ENCODE assay signal across 13 cellular contexts in genomic region chr4:139913398-139913990, GRCh38.
DNase-seq lines count a peak whose midpoint lies in the region; ATAC-seq and TF ChIP-seq lines count a peak whose summit lies in the region.
"Had no signal": no experiment of that assay in that cellular context is flagged by ENCODE, and none has a peak within 500 bp of the region (broad histone marks: within the 10 kb centered on the region; RNA-seq: fewer than 3 reads in every experiment).

No MANE protein-coding gene starts in this region.

- no peak for TF ChIP-seq POLR2A in right lobe of liver (IDR thresholded peaks at IDR 0.05)

- peak; percentile 41 for ATAC-seq in left ventricle myocardium superior
- peak; percentile 60 to 83 (median 75) for ATAC-seq in right lobe of liver
- no peak for ATAC-seq in GM21576 (IDR thresholded peaks at IDR 0.05; ENCODE audit: unreplicated experiment)
- ATAC-seq: stimulated activated naive B cell treated with anti-CD40 and anti-IgM and Interleukin-4, amounts not matched to agents 10 μg/mL and 1 μg/mL and 100 μg/mL, for 72 hours had no signal

- WGBS in right lobe of liver (ENCODE audit: insufficient coverage, low coverage, low lambda C conversion rate, missing lambda C conversion rate) = 30% methylated on average over 8 of the region's 8 CpGs

- H3K4me3 ChIP-seq in right atrium auricular region (peak overlapping the region in 1 of 2 donors; percentile 6), astrocyte of the spinal cord (ENCODE audit: low read depth, low read length) (no peak overlapping the region), right lobe of liver (no peak overlapping the region)
- H3K4me3 ChIP-seq: BLaER1 had no signal

- H3K36me3 ChIP-seq in right atrium auricular region (no peaks in the 10 kb centered on the region), right lobe of liver (no peaks in the 10 kb centered on the region)

- intact Hi-C loops in left ventricle myocardium superior (cut with micrococcal nuclease) = no loop called here
- intact Hi-C loops in right lobe of liver (cut with DNase I) = no loop called here

- H3K27me3 ChIP-seq in right atrium auricular region (no peaks in the 10 kb centered on the region), right lobe of liver (no peaks in the 10 kb centered on the region)
- H3K27me3 ChIP-seq: BLaER1 had no signal

- H3K9me3 ChIP-seq in right atrium auricular region = no peaks in the 10 kb centered on the region
- H3K9me3 ChIP-seq in right lobe of liver = no peaks in the 10 kb centered on the region
- H3K9me3 ChIP-seq: BLaER1 had no signal

- no peak for DNase-seq in left ventricle myocardium superior
- no peak for DNase-seq in right atrium auricular region (ENCODE audit: low spot score)
- DNase-seq in astrocyte of the spinal cord (ENCODE audit: low read depth, low spot score) = peak; percentile 40
- no peak for DNase-seq in right lobe of liver
- DNase-seq in NCI-H2107 treated with DMSO at 0.1 percent for 48 hours (lab: John Stamatoyannopoulos, UW; ENCODE audit: unreplicated experiment) = no peak
- DNase-seq in iPS-NIHi11 (ENCODE audit: low spot score) = no peak
- no peak for DNase-seq in MV-4-11 (lab: John Stamatoyannopoulos, UW)
- DNase-seq: activated CD4-positive, alpha-beta T cell treated with anti-CD3 and anti-CD28 coated beads, Interleukin-2, amount 10 ng/mL, durations not matched to agents 7 days and 5 days; hippocampal formation; naive B cell; stimulated activated naive B cell treated with anti-CD40 and anti-IgM and Interleukin-4, amounts not matched to agents 10 μg/mL and 1 μg/mL and 100 μg/mL, for 72 hours had no signal

- H3K27ac ChIP-seq in right atrium auricular region (peak overlapping the region in 1 of 2 donors; percentile 86), right lobe of liver (peak overlapping the region in 1 of 3 donors; percentile 15)
- H3K27ac ChIP-seq: BLaER1 had no signal

- in situ Hi-C loops in astrocyte of the spinal cord (cut with HindIII; ENCODE audit: low sequenced_read_pairs) = no loop called here

- peaks cover 0 to 46% of the 10 kb centered on the region in 2 donors for H3K4me1 ChIP-seq in right atrium auricular region
- H3K4me1 ChIP-seq in right lobe of liver = peaks cover 0 to 19% (median 7%) of the 10 kb centered on the region in 4 donors
- H3K4me1 ChIP-seq: BLaER1 had no signal

- TF ChIP-seq CTCF in right atrium auricular region (IDR thresholded peaks at IDR 0.05) (no peak), astrocyte of the spinal cord (IDR thresholded peaks at IDR 0.05; ENCODE audit: low read depth, low read length) (no peak), right lobe of liver (IDR thresholded peaks at IDR 0.05) (no peak)
